Comparison of ENCODE assay signal across 1 cellular context in the genomic region with DNA sequence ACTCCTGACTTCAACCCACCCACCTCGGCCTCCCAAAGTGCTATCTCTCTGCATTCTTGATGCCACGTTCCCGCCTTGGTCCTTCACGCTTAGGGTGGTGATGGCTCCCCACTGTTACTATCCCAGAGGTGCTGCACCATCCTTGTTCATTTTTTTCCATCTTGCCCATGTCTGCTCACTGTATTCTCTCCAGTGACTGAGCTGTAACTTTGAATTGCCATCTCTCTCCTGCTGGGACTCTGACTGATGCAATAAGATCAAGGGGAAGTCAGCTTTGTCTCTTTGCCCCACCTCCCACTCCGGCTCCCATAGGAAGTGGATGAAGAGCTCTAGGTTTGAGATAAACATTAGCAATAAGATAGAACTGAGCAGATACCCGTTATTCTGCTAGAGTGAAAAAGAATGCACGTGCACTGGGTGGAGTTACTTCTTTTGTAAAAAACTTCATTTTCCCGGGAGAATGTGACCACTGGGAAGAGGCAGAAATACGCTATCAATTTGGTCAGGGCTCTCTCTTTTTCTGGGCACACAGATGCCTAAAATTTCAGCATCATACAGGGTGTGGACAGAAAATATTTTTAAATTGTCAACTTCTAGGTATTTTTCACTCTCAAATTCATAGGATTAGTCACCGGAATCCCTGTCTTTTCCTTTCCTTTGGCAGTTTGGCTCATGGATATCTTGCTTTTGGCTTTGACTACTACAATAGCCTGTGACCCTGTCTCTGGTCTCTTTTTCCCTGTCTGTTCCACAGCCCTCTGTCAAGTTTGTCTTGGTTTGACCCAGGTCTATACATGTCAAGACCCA.
TF ChIP-seq lines count a peak whose summit lies in the region.

No MANE protein-coding gene starts in this region.

TF ChIP-seq in K562, 482 proteins besides CTCF, POLR2A, EP300 and RAD21 (continued from another document and continues in another):
- 0 out of 2 replicates have a peak, but pooled peaks have one; percentile 15 for TF ChIP-seq ZBTB9 (CRISPR knock-in tag; IDR thresholded peaks at IDR 0.05)
- TF ChIP-seq, protein P1, sequence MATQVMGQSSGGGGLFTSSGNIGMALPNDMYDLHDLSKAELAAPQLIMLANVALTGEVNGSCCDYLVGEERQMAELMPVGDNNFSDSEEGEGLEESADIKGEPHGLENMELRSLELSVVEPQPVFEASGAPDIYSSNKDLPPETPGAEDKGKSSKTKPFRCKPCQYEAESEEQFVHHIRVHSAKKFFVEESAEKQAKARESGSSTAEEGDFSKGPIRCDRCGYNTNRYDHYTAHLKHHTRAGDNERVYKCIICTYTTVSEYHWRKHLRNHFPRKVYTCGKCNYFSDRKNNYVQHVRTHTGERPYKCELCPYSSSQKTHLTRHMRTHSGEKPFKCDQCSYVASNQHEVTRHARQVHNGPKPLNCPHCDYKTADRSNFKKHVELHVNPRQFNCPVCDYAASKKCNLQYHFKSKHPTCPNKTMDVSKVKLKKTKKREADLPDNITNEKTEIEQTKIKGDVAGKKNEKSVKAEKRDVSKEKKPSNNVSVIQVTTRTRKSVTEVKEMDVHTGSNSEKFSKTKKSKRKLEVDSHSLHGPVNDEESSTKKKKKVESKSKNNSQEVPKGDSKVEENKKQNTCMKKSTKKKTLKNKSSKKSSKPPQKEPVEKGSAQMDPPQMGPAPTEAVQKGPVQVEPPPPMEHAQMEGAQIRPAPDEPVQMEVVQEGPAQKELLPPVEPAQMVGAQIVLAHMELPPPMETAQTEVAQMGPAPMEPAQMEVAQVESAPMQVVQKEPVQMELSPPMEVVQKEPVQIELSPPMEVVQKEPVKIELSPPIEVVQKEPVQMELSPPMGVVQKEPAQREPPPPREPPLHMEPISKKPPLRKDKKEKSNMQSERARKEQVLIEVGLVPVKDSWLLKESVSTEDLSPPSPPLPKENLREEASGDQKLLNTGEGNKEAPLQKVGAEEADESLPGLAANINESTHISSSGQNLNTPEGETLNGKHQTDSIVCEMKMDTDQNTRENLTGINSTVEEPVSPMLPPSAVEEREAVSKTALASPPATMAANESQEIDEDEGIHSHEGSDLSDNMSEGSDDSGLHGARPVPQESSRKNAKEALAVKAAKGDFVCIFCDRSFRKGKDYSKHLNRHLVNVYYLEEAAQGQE (CRISPR knock-in tag; IDR thresholded peaks at IDR 0.05; ENCODE audit: low read depth): no peak
- no peak for TF ChIP-seq ZNF217 (CRISPR knock-in tag; IDR thresholded peaks at IDR 0.05)
- TF ChIP-seq ZNF318 (IDR thresholded peaks at IDR 0.05; ENCODE audit: borderline replicate concordance in 1 of 2, low read depth in 1 of 2): no peak
- no peak for TF ChIP-seq PHB2 (IDR thresholded peaks at IDR 0.05; ENCODE audit: low read depth)
- TF ChIP-seq ESRRA (IDR thresholded peaks at IDR 0.05; ENCODE audit: borderline replicate concordance, low read depth): no peak
- TF ChIP-seq BHLHE40 (IDR thresholded peaks at IDR 0.05; ENCODE audit: low read length): peak; percentile 88
- peak; percentile 64 for TF ChIP-seq ATF7 (IDR thresholded peaks at IDR 0.05)
- peak; percentile 66; the same call in 1 of the 2 replicates for TF ChIP-seq SPI1 (IDR thresholded peaks at IDR 0.05; ENCODE audit: borderline replicate concordance, low read depth, low read length)
- 0 out of 2 replicates have a peak, but pooled peaks have one; percentile 76 for TF ChIP-seq ZSCAN32 (CRISPR knock-in tag; IDR thresholded peaks at IDR 0.05)
- no peak for TF ChIP-seq ZNF398 (CRISPR knock-in tag; IDR thresholded peaks at IDR 0.05)
- TF ChIP-seq ID3 (CRISPR knock-in tag; IDR thresholded peaks at IDR 0.05): no peak
- peak; percentile 51; the same call in 1 of the 2 replicates for TF ChIP-seq ID3 (tag; IDR thresholded peaks at IDR 0.05)
- TF ChIP-seq ZNF639 (CRISPR knock-in tag; conservative IDR thresholded peaks at IDR 0.05 in 1 of 2, IDR thresholded peaks at IDR 0.05 in 1 of 2): peak in 1 of 2 experiments; percentile 62; a peak in 2 of 4 replicates
- no peak for TF ChIP-seq CBX5 (IDR thresholded peaks at IDR 0.05; ENCODE audit: borderline replicate concordance, low read depth)
- peak; percentile 67 for TF ChIP-seq EP400 (IDR thresholded peaks at IDR 0.05)
- no peak for TF ChIP-seq ATF1 (CRISPR knock-in tag; IDR thresholded peaks at IDR 0.05)
- no peak for TF ChIP-seq ATF1 (tag; IDR thresholded peaks at IDR 0.05)
